20 cellular contexts compared by ENCODE assay signal in the genomic region with DNA sequence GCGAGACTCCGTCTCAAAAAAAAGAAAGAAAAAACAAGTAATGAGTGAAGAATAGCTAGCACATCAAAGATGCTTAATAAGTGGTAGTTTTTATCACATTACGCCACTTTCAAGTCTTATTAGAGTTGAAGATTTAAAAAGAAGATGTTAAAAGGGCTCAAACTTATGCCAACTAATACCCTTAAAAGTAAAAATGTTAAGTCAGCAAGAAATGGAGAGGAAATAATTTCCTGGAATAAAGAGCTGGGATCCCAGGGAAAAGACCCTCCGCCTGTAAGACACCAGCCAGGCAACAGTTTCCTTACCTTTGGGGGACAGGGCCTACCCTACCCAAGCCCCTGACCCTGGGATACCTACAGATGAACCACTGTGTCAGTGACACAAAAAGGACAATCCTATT. TPM values are rescaled to one million over a fixed set of nuclear protein-coding genes. Genes with fewer than 3 reads are reported as not detected.
DNase-seq lines count a peak whose midpoint lies in the region; ATAC-seq, FAIRE-seq and TF ChIP-seq lines count a peak whose summit lies in the region.
"Had no signal": no experiment of that assay in that cellular context is flagged by ENCODE, and none has a peak within 500 bp of the region (broad histone marks: within the 10 kb centered on the region; RNA-seq: fewer than 3 reads in every experiment).

No MANE protein-coding gene starts in this region.

- no peak for TF ChIP-seq CTCF in CD4-positive, alpha-beta T cell (IDR thresholded peaks at IDR 0.05)
- TF ChIP-seq CTCF in WTC11 (IDR thresholded peaks at IDR 0.05) (no peak), endothelial cell of umbilical vein (IDR thresholded peaks at IDR 0.05; ENCODE audit: extremely low read depth in 1 of 2, insufficient read depth in 1 of 2, low read depth in 1 of 2, low read length in 2 of 2) (no peak)

- H3K4me3 Mint-ChIP-seq in CD4-positive, alpha-beta T cell: peak overlapping the region; percentile 87
- no peak overlapping the region for H3K4me3 Mint-ChIP-seq in WTC11

- H4K20me1 ChIP-seq in endothelial cell of umbilical vein (replicated peaks; ENCODE audit: control insufficient read depth, extremely low read depth, insufficient read depth, low read length): no peaks in the 10 kb centered on the region

- H3K27ac Mint-ChIP-seq in CD4-positive, alpha-beta T cell: peak overlapping the region; percentile 81
- H3K27ac Mint-ChIP-seq in WTC11: 0 out of 2 replicates have a peak overlapping the region, but pooled peaks have one; percentile 42

- no peak overlapping the region for H3K4me2 ChIP-seq in endothelial cell of umbilical vein (ENCODE audit: insufficient read depth, low read length)
- H3K4me2 ChIP-seq: hepatocyte had no signal

- no peak for FAIRE-seq in endothelial cell of umbilical vein (lab: Jason Lieb, UNC)
- FAIRE-seq: TTC549 had no signal

- no peak for DNase-seq in CD4-positive, alpha-beta T cell
- DNase-seq in WTC11 (ENCODE audit: low spot score): no peak
- DNase-seq in endothelial cell of umbilical vein (ENCODE audit: low read depth, low spot score): no peak
- DNase-seq in NCI-H1694 treated with DMSO at 0.1 percent for 48 hours (lab: John Stamatoyannopoulos, UW): no peak
- no peak for DNase-seq in dermis blood vessel endothelial cell
- DNase-seq in NCI-H446 (lab: John Stamatoyannopoulos, UW): no peak
- DNase-seq: BE2C; effector CD8-positive, alpha-beta T cell; HFFc6; kidney glomerular epithelial cell; midbrain; NCI-H2029; NCI-H526 treated with DMSO at 0.1 percent for 48 hours; ovary; stimulated activated CD4-positive, alpha-beta T cell treated with anti-CD3 and anti-CD28 coated beads, Interleukin-4, amount 100 ng/mL, for 24 hours had no signal

- H3K4me1 ChIP-seq in ACC112 (ENCODE audit: control insufficient read depth, insufficient read depth, low read length, unreplicated experiment): peaks cover 32% of the 10 kb centered on the region
- H3K4me1 ChIP-seq in endothelial cell of umbilical vein (ENCODE audit: control insufficient read depth, extremely low read depth, insufficient read depth, low read length): peaks cover 38% of the 10 kb centered on the region
- H3K4me1 ChIP-seq: BE2C had no signal

- H3K36me3 Mint-ChIP-seq in CD4-positive, alpha-beta T cell (ENCODE audit: low read depth): peaks cover 30% of the 10 kb centered on the region
- peaks cover 21% of the 10 kb centered on the region for H3K36me3 Mint-ChIP-seq in WTC11

- peaks cover 84% of the 10 kb centered on the region for H3K79me2 ChIP-seq in ACC112 (ENCODE audit: control insufficient read depth, insufficient read depth, low read length, unreplicated experiment)
- H3K79me2 ChIP-seq in endothelial cell of umbilical vein (ENCODE audit: control insufficient read depth, insufficient read depth, low read length): peaks cover 80% of the 10 kb centered on the region

- no peak for TF ChIP-seq POLR2A in endothelial cell of umbilical vein (IDR thresholded peaks at IDR 0.05; ENCODE audit: low read depth, low read length)

- no peaks in the 10 kb centered on the region for H3K27me3 Mint-ChIP-seq in CD4-positive, alpha-beta T cell
- no peaks in the 10 kb centered on the region for H3K27me3 Mint-ChIP-seq in WTC11 (ENCODE audit: low read depth)

- H3K4me3 ChIP-seq in ACC112 (ENCODE audit: low read depth, low read length) (peak overlapping the region; percentile 50; the same call in 1 of the 2 replicates), endothelial cell of umbilical vein (replicated peaks in 1 of 3; ENCODE audit: insufficient read depth in 1 of 3, low read depth in 1 of 3, low read length in 3 of 3) (no peak overlapping the region)
- H3K4me3 ChIP-seq: hepatocyte, ovary, tibial nerve had no signal

- ATAC-seq in CD4-positive, alpha-beta T cell (ENCODE audit: poor library complexity): no peak
- ATAC-seq in WTC11 (no peak), GM18870 (IDR thresholded peaks at IDR 0.05; ENCODE audit: unreplicated experiment) (no peak)

- POLR2A ChIA-PET in CD4-positive, alpha-beta T cell (lab: Charles Lee): interaction anchor here (0.8 to 7.4 kb wide), 4 partner anchors 10 to 67 kb away, joined by 4 to 105 read pairs (median 8); no protein-coding TSS in a partner anchor
- POLR2A ChIA-PET in WTC11 (lab: Charles Lee): no interaction called here
- POLR2A ChIA-PET in endothelial cell of umbilical vein (lab: Charles Lee): no interaction called here

- CTCF ChIA-PET in CD4-positive, alpha-beta T cell (lab: Charles Lee): interaction anchor here (1.9 to 4.1 kb wide), 4 partner anchors 10 to 71 kb away, joined by 6 to 28 read pairs (median 18); no protein-coding TSS in a partner anchor
- CTCF ChIA-PET in WTC11 (lab: Charles Lee) (interaction anchor here (0.6 kb wide), 1 partner anchor 32 kb away, joined by 3 read pairs; no protein-coding TSS in a partner anchor), endothelial cell of umbilical vein (lab: Charles Lee) (interaction anchor here (1.0 to 3.3 kb wide), 5 partner anchors 10 to 98 kb away, joined by 3 to 9 read pairs (median 4); no protein-coding TSS in a partner anchor)

- no peak overlapping the region for H3K9ac ChIP-seq in endothelial cell of umbilical vein (replicated peaks; ENCODE audit: extremely low read depth, insufficient read depth, low read length)

- no peaks in the 10 kb centered on the region for H3K9me3 Mint-ChIP-seq in CD4-positive, alpha-beta T cell
- no peaks in the 10 kb centered on the region for H3K9me3 Mint-ChIP-seq in WTC11
- H3K9me3 Mint-ChIP-seq: HFFc6 had no signal

- no TSS peak for BruUV-seq in endothelial cell of umbilical vein (replicated peaks; lab: Mats Ljungman, UMichigan)

- H3K27ac ChIP-seq in ACC112 (ENCODE audit: low read depth, low read length) (no peak overlapping the region), endothelial cell of umbilical vein (ENCODE audit: insufficient read depth, low read depth, low read length) (peak overlapping the region; percentile 41)
- no peak overlapping the region for H3K27ac ChIP-seq in CD4-positive, alpha-beta T cell (ENCODE audit: low read depth, low read length)
- H3K27ac ChIP-seq: hepatocyte, ovary, tibial nerve had no signal

- intact Hi-C loops in CD4-positive, alpha-beta T cell (cut with DNase I, micrococcal nuclease): no loop called here
- intact Hi-C loops in endothelial cell of umbilical vein (cut with micrococcal nuclease): loop anchor here (5.0 kb wide), 1 partner anchor 46 kb away; no protein-coding TSS in a partner anchor

- dilution Hi-C loops in endothelial cell of umbilical vein (cut with MboI; ENCODE audit: extremely low pct_ligation_motif_present, low sequenced_read_pairs): no loop called here

- H3K9me3 ChIP-seq in CD4-positive, alpha-beta T cell (ENCODE audit: control insufficient read depth, low read length): no peaks in the 10 kb centered on the region
- H3K9me3 ChIP-seq in endothelial cell of umbilical vein (replicated peaks; ENCODE audit: control insufficient read depth, insufficient read depth, low read length): no peaks in the 10 kb centered on the region
- H3K9me3 ChIP-seq: BE2C, ovary, tibial nerve had no signal

- H3K9me1 ChIP-seq in endothelial cell of umbilical vein (replicated peaks; ENCODE audit: control insufficient read depth, extremely low read depth, insufficient read depth, low read length): no peaks in the 10 kb centered on the region

- no peaks in the 10 kb centered on the region for H3K27me3 ChIP-seq in ACC112 (ENCODE audit: insufficient read depth, low read length)
- no peaks in the 10 kb centered on the region for H3K27me3 ChIP-seq in CD4-positive, alpha-beta T cell (ENCODE audit: control insufficient read depth, insufficient read depth, low read length)
- H3K27me3 ChIP-seq in endothelial cell of umbilical vein (ENCODE audit: control insufficient read depth in 2 of 2, insufficient read depth in 2 of 2, low read length in 2 of 2): no peaks in the 10 kb centered on the region
- H3K27me3 ChIP-seq: BE2C, hepatocyte, ovary, tibial nerve had no signal

- H3K4me1 Mint-ChIP-seq in CD4-positive, alpha-beta T cell (ENCODE audit: low read depth): peaks cover 54% of the 10 kb centered on the region
- peaks cover 16% of the 10 kb centered on the region for H3K4me1 Mint-ChIP-seq in WTC11

- H3K36me3 ChIP-seq in ACC112 (ENCODE audit: insufficient read depth, low read length) (peaks cover 31% of the 10 kb centered on the region), endothelial cell of umbilical vein (ENCODE audit: control insufficient read depth in 2 of 2, extremely low read depth in 1 of 2, insufficient read depth in 2 of 2, low read length in 2 of 2) (peaks cover 7 to 14% of the 10 kb centered on the region in 2 experiments)
- H3K36me3 ChIP-seq: ovary had no signal

- H2AFZ ChIP-seq in ACC112 (ENCODE audit: low read length, unreplicated experiment) (no peak overlapping the region), endothelial cell of umbilical vein (ENCODE audit: low read depth, low read length) (no peak overlapping the region)
- H2AFZ ChIP-seq: hepatocyte had no signal

TF ChIP-seq in WTC11, 78 proteins besides CTCF, POLR2A, EP300 and RAD21:
- TF ChIP-seq MYBL2 (CRISPR knock-in tag; IDR thresholded peaks at IDR 0.05) (no peak), FOXK1 (CRISPR knock-in tag; IDR thresholded peaks at IDR 0.05) (no peak)

TF ChIP-seq in endothelial cell of umbilical vein, 7 proteins besides CTCF, POLR2A, EP300 and RAD21:
- TF ChIP-seq EZH2 (IDR thresholded peaks at IDR 0.05; ENCODE audit: borderline replicate concordance, low read depth, low read length, severe bottlenecking) (no peak), JUN (IDR thresholded peaks at IDR 0.05; ENCODE audit: borderline replicate concordance, insufficient read depth, insufficient read length, low read depth) (no peak), GATA2 (IDR thresholded peaks at IDR 0.05; ENCODE audit: insufficient read depth, insufficient read length, low read depth, low read length) (no peak), FOS (IDR thresholded peaks at IDR 0.05; ENCODE audit: borderline replicate concordance, insufficient read depth, low read length) (no peak)

RNA-seq across cellular contexts. Expression of a gene that starts 3.6 kb away (rescaled TPM):
- total RNA-seq in CD4-positive, alpha-beta T cell: 100 to 1,000 TPM; 378 to 390 TPM
- total RNA-seq in WTC11 (2021): 125 to 160 TPM (median 133 TPM) in 3 replicates
- total RNA-seq in endothelial cell of umbilical vein: 154 and 170 TPM in 2 replicates
- 272 and 328 TPM in 2 replicates for polyA plus RNA-seq in endothelial cell of umbilical vein
- 182 and 201 TPM in 2 replicates for polyA plus RNA-seq in endothelial cell of umbilical vein (2011; cell fraction: cytosol; rRNA removed)
- polyA plus RNA-seq in endothelial cell of umbilical vein (2011; cell fraction: nucleus; rRNA removed): 345 and 383 TPM in 2 replicates
- polyA plus RNA-seq in endothelial cell of umbilical vein (2012): 117 and 121 TPM in 2 replicates
- 313 and 346 TPM in 2 replicates for polyA minus RNA-seq in endothelial cell of umbilical vein
- polyA minus RNA-seq in endothelial cell of umbilical vein (2011; cell fraction: cytosol; rRNA and poly(A)+ RNA removed): 215 TPM
- polyA minus RNA-seq in endothelial cell of umbilical vein (2011; cell fraction: nucleus; rRNA and poly(A)+ RNA removed): 300 and 415 TPM in 2 replicates
- total RNA-seq in dermis blood vessel endothelial cell: 89.7 and 112 TPM in 2 replicates
